In genomic region chr3:196355668-196356067, GRCh38 we compare ENCODE assay signal across 23 cellular contexts.
"Had no signal": no experiment of that assay in that cellular context is flagged by ENCODE, and none has a peak within 500 bp of the region (broad histone marks: within the 10 kb centered on the region; RNA-seq: fewer than 3 reads in every experiment).

No MANE protein-coding gene starts in this region.

- H3K27me3 ChIP-seq: SJSA1 had no signal

- H3K4me3 ChIP-seq: SJSA1, SK-N-MC had no signal

- H3K4me1 ChIP-seq: SJSA1 had no signal

- H3K27ac ChIP-seq: SJSA1, SK-N-MC had no signal

- H3K9me3 Mint-ChIP-seq: IgD-negative memory B cell had no signal

- H3K9me3 ChIP-seq: SJSA1 had no signal

- H3K4me3 Mint-ChIP-seq: IgD-negative memory B cell had no signal

- FAIRE-seq: RCC 7860 had no signal

- H3K27me3 Mint-ChIP-seq: IgD-negative memory B cell had no signal

- DNase-seq: KBM-7, MV-4-11, NCI-H1048, NCI-H1105, NCI-H1417, NCI-H1436 treated with DMSO at 0.1 percent for 48 hours, NCI-H1694, NCI-H187 treated with DMSO at 0.1 percent for 48 hours, NCI-H2029 treated with DMSO at 0.1 percent for 48 hours, NCI-H2171, NCI-H226, NCI-H446, NCI-H510A, NCI-H524 treated with DMSO at 0.1 percent for 48 hours, NCI-H69, NCI-H774, Right ventricle myocardium superior, RPMI8226, SIG-M5 had no signal
